9 cellular contexts compared by ENCODE assay signal in genomic region chr5:55821731-55822512, GRCh38. TPM values are rescaled to one million over a fixed set of nuclear protein-coding genes. Genes with fewer than 3 reads are reported as not detected.
DNase-seq lines count a peak whose midpoint lies in the region; ATAC-seq and TF ChIP-seq lines count a peak whose summit lies in the region.
"Had no signal": no experiment of that assay in that cellular context is flagged by ENCODE, and none has a peak within 500 bp of the region (broad histone marks: within the 10 kb centered on the region; RNA-seq: fewer than 3 reads in every experiment).

No MANE protein-coding gene starts in this region.

- no peak overlapping the region for H2AK5ac ChIP-seq in trophoblast cell (ENCODE audit: low read length)

- H3K36me3 ChIP-seq in trophoblast cell (ENCODE audit: control insufficient read depth in 1 of 2, insufficient read depth in 2 of 2, low read length in 2 of 2) = no peaks in the 10 kb centered on the region
- no peaks in the 10 kb centered on the region for H3K36me3 ChIP-seq in WERI-Rb-1
- H3K36me3 ChIP-seq in PC-9 (ENCODE audit: low read depth) = no peaks in the 10 kb centered on the region

- H4K91ac ChIP-seq in trophoblast cell (ENCODE audit: low read depth, low read length) = no peak overlapping the region

- DNase-seq in Daoy (ENCODE audit: low read depth) (peak; percentile 7), fibroblast of villous mesenchyme (ENCODE audit: low read depth) (peak; percentile 23), trophoblast cell (peak in 1 of 2 donors; percentile 30), WERI-Rb-1 (no peak), NCI-H1436 (lab: John Stamatoyannopoulos, UW) (no peak), PC-9 (no peak)
- DNase-seq in activated T-cell treated with anti-CD3 and anti-CD28 coated beads, Interleukin-2, amount 50 U/mL, for 24 hours = peak; percentile 34
- DNase-seq: MV-4-11 had no signal

- H3K9me3 Mint-ChIP-seq in activated T-cell treated with anti-CD3 and anti-CD28 coated beads, Interleukin-2, amount 50 U/mL, for 24 hours = no peaks in the 10 kb centered on the region

- H3K36me3 Mint-ChIP-seq in activated T-cell treated with anti-CD3 and anti-CD28 coated beads, Interleukin-2, amount 50 U/mL, for 24 hours (ENCODE audit: low read depth) = no peaks in the 10 kb centered on the region

- no peaks in the 10 kb centered on the region for H3K79me1 ChIP-seq in trophoblast cell (ENCODE audit: low read length)

- no peak overlapping the region for H3K4me2 ChIP-seq in trophoblast cell (ENCODE audit: low read length)
- no peak overlapping the region for H3K4me2 ChIP-seq in PC-9

- CTCF ChIA-PET in PC-9 (lab: Charles Lee) = no interaction called here

- H3K27me3 Mint-ChIP-seq in activated T-cell treated with anti-CD3 and anti-CD28 coated beads, Interleukin-2, amount 50 U/mL, for 24 hours = peaks cover 66% of the 10 kb centered on the region

- H3K4me3 ChIP-seq in fibroblast of villous mesenchyme (ENCODE audit: low read depth, low read length) (peak overlapping the region; percentile 56), trophoblast cell (ENCODE audit: low read depth, low read length) (no peak overlapping the region), WERI-Rb-1 (ENCODE audit: low read depth, low read length) (no peak overlapping the region), PC-9 (no peak overlapping the region)

- H3K4me3 Mint-ChIP-seq in activated T-cell treated with anti-CD3 and anti-CD28 coated beads, Interleukin-2, amount 50 U/mL, for 24 hours = peak overlapping the region; percentile 40

- peak overlapping the region; percentile 13 for H2BK120ac ChIP-seq in trophoblast cell (ENCODE audit: insufficient read depth, low read length, poor library complexity)

- H3K9me2 ChIP-seq in PC-9 (ENCODE audit: insufficient read depth) = no peaks in the 10 kb centered on the region

- no peak overlapping the region for H2BK12ac ChIP-seq in trophoblast cell (ENCODE audit: low read length)

- H3F3A ChIP-seq in PC-9 (ENCODE audit: insufficient read depth, low read depth) = no peaks in the 10 kb centered on the region

- no peak overlapping the region for H3K4ac ChIP-seq in trophoblast cell (ENCODE audit: low read depth, low read length)

- no TSS peak for BruUV-seq in PC-9 (replicated peaks; lab: Mats Ljungman, UMichigan)

- no peak overlapping the region for H2BK5ac ChIP-seq in trophoblast cell (ENCODE audit: low read depth, low read length, poor library complexity)

- no peak overlapping the region for H3K27ac ChIP-seq in trophoblast cell (ENCODE audit: low read depth, low read length)
- H3K27ac ChIP-seq in WERI-Rb-1 = no peak overlapping the region
- H3K27ac ChIP-seq in PC-9 = no peak overlapping the region

- H3K14ac ChIP-seq in trophoblast cell (ENCODE audit: low read length) = no peak overlapping the region

- H3K27ac Mint-ChIP-seq in activated T-cell treated with anti-CD3 and anti-CD28 coated beads, Interleukin-2, amount 50 U/mL, for 24 hours = no peak overlapping the region

- TF ChIP-seq CTCF in fibroblast of villous mesenchyme (IDR thresholded peaks at IDR 0.05; ENCODE audit: insufficient read depth, low read depth, low read length) = no peak
- TF ChIP-seq CTCF in WERI-Rb-1 (IDR thresholded peaks at IDR 0.05; ENCODE audit: low read depth, low read length) = no peak
- no peak for TF ChIP-seq CTCF in PC-9 (conservative IDR thresholded peaks at IDR 0.05)

- H2AFZ ChIP-seq in trophoblast cell (ENCODE audit: insufficient read depth, low read length, poor library complexity) (no peak overlapping the region), PC-9 (no peak overlapping the region)

- H3K4me1 ChIP-seq in trophoblast cell (ENCODE audit: control insufficient read depth in 1 of 2, insufficient read depth in 2 of 2, low read length in 2 of 2) (peaks cover 0 to 2% of the 10 kb centered on the region in 2 experiments), PC-9 (replicated peaks; ENCODE audit: insufficient read depth) (no peaks in the 10 kb centered on the region)

- H3K27me3 ChIP-seq in trophoblast cell (ENCODE audit: insufficient read depth, low read length) = no peaks in the 10 kb centered on the region
- no peaks in the 10 kb centered on the region for H3K27me3 ChIP-seq in WERI-Rb-1 (ENCODE audit: insufficient read depth, low read depth, severe bottlenecking)
- H3K27me3 ChIP-seq in PC-9 (ENCODE audit: insufficient read depth, low read depth) = no peaks in the 10 kb centered on the region

- POLR2A ChIA-PET in PC-9 (lab: Charles Lee; ENCODE audit: unreplicated experiment) = no interaction called here

- no peak overlapping the region for H3K9ac ChIP-seq in trophoblast cell (ENCODE audit: low read length)

- H3K4me1 Mint-ChIP-seq in activated T-cell treated with anti-CD3 and anti-CD28 coated beads, Interleukin-2, amount 50 U/mL, for 24 hours (ENCODE audit: low read depth) = peaks cover 17% of the 10 kb centered on the region

- no peaks in the 10 kb centered on the region for H3K79me2 ChIP-seq in trophoblast cell (ENCODE audit: control insufficient read depth, insufficient read depth, low read length, poor library complexity)
- H3K79me2 ChIP-seq in PC-9 (ENCODE audit: low read depth) = no peaks in the 10 kb centered on the region

- ATAC-seq in HG02981 (IDR thresholded peaks at IDR 0.05; ENCODE audit: unreplicated experiment) = no peak

- no peak overlapping the region for H3K18ac ChIP-seq in trophoblast cell (ENCODE audit: low read length)

- no peak overlapping the region for H4K12ac ChIP-seq in trophoblast cell (ENCODE audit: low read depth, low read length)

- intact Hi-C loops in PC-9 (cut with micrococcal nuclease; ENCODE audit: unreplicated experiment) = no loop called here

- WGBS in trophoblast cell (ENCODE audit: extremely low coverage, insufficient coverage, insufficient read length) = no CpG with 5 or more reads among the region's 45 CpGs

- H3K9me3 ChIP-seq in trophoblast cell (ENCODE audit: insufficient read depth, low read depth, low read length) (no peaks in the 10 kb centered on the region), WERI-Rb-1 (ENCODE audit: severe bottlenecking) (no peaks in the 10 kb centered on the region), PC-9 (ENCODE audit: insufficient read depth, low read depth) (no peaks in the 10 kb centered on the region)

- no peaks in the 10 kb centered on the region for H4K20me1 ChIP-seq in PC-9 (ENCODE audit: insufficient read depth)

- H3K23ac ChIP-seq in trophoblast cell (ENCODE audit: low read length) = no peak overlapping the region

- H4K8ac ChIP-seq in trophoblast cell (ENCODE audit: low read depth, low read length) = no peak overlapping the region

RNA-seq across cellular contexts. Expression of gene IL31RA, which starts 29.2 kb away (rescaled TPM):
- 9.5 and 12.4 TPM in 2 replicates for total RNA-seq in Daoy (2014; rRNA removed; shearing (Covaris generic))
- 0.43 and 0.64 TPM in 2 replicates for total RNA-seq in fibroblast of villous mesenchyme
- polyA plus RNA-seq in trophoblast cell (2013) = 0.32 and 0.34 TPM in 2 replicates
- total RNA-seq in PC-9 (2021) = 2.0 TPM in 2 replicates

Comparison
In these comparisons a context has a peak if more than half of its experiments do, and no peak if none do; other contexts are left out.
1. DNase-seq: peak in Daoy (single experiment), activated T-cell treated with anti-CD3 and anti-CD28 coated beads, Interleukin-2, amount 50 U/mL, for 24 hours (single experiment) and fibroblast of villous mesenchyme (single experiment); none in WERI-Rb-1 (single experiment), NCI-H1436 (single experiment) and PC-9 (0 of 2).